8 cellular contexts compared by ENCODE assay signal in genomic region chr11:2990617-2991476, GRCh38. TPM values are rescaled to one million over a fixed set of nuclear protein-coding genes. Genes with fewer than 3 reads are reported as not detected.
DNase-seq lines count a peak whose midpoint lies in the region; ATAC-seq lines count a peak whose summit lies in the region.

No MANE protein-coding gene starts in this region.

- peak overlapping the region; percentile 92 for H3K27ac ChIP-seq in mesendoderm (ENCODE audit: low read depth, low read length)
- peak overlapping the region; percentile 40 for H3K27ac ChIP-seq in temporal lobe (ENCODE audit: low read depth, low read length)

- H2BK5ac ChIP-seq in mesendoderm (ENCODE audit: low read length) = no peak overlapping the region

- peak overlapping the region; percentile 69 for H2AK5ac ChIP-seq in mesendoderm (ENCODE audit: low read length)

- peak overlapping the region; percentile 98 for H3K27ac Mint-ChIP-seq in central memory CD8-positive, alpha-beta T cell (ENCODE audit: low read depth)

- no peak overlapping the region for H2BK120ac ChIP-seq in mesendoderm (ENCODE audit: low read depth, low read length)

- H3K4me2 ChIP-seq in mesendoderm (ENCODE audit: low read length) = peak overlapping the region; percentile 86

- peaks cover 2% of the 10 kb centered on the region for H3K36me3 ChIP-seq in mesendoderm (ENCODE audit: control insufficient read depth, insufficient read depth, low read length)

- WGBS in mesendoderm (ENCODE audit: extremely low coverage, insufficient coverage, low lambda C conversion rate) = no CpG with 5 or more reads among the region's 17 CpGs

- in situ Hi-C loops in SK-MEL-5 (cut with HindIII; ENCODE audit: low pct_unique_long_range_greater_than_20kb, low sequenced_read_pairs) = no loop called here

- H3K4ac ChIP-seq in mesendoderm (ENCODE audit: low read depth, low read length) = peak overlapping the region; percentile 22

- H4K8ac ChIP-seq in mesendoderm (ENCODE audit: low read depth, low read length) = no peak overlapping the region

- peak overlapping the region; percentile 95 for H3K23ac ChIP-seq in mesendoderm (ENCODE audit: low read length)

- peaks cover 38% of the 10 kb centered on the region for H3K4me1 Mint-ChIP-seq in central memory CD8-positive, alpha-beta T cell

- no peak for ATAC-seq in central memory CD8-positive, alpha-beta T cell (replicated peaks; ENCODE audit: extremely low read depth, poor library complexity, severe bottlenecking)
- ATAC-seq in GM21825 (IDR thresholded peaks at IDR 0.05; ENCODE audit: unreplicated experiment) (no peak), HG03196 (IDR thresholded peaks at IDR 0.05; ENCODE audit: unreplicated experiment) (no peak)

- H3K79me1 ChIP-seq in mesendoderm (ENCODE audit: low read length) = peaks cover 3% of the 10 kb centered on the region

- peak overlapping the region; percentile 96 for H3K56ac ChIP-seq in mesendoderm (ENCODE audit: low read length)

- peaks cover 16% of the 10 kb centered on the region for H3K36me3 Mint-ChIP-seq in central memory CD8-positive, alpha-beta T cell (ENCODE audit: insufficient read depth)

- no peaks in the 10 kb centered on the region for H3K27me3 Mint-ChIP-seq in central memory CD8-positive, alpha-beta T cell

- no peak overlapping the region for H3K18ac ChIP-seq in mesendoderm (ENCODE audit: low read length)

- peaks cover 3% of the 10 kb centered on the region for H3K4me1 ChIP-seq in mesendoderm (ENCODE audit: control insufficient read depth, low read depth, low read length)

- H3K79me2 ChIP-seq in mesendoderm (ENCODE audit: control insufficient read depth, insufficient read depth, low read length) = peaks cover 58% of the 10 kb centered on the region

- DNase-seq in NCI-H1105 treated with DMSO at 0.1 percent for 48 hours (lab: John Stamatoyannopoulos, UW) = peak; percentile 19
- no peak for DNase-seq in NCI-H1105 (lab: John Stamatoyannopoulos, UW)
- DNase-seq in SK-MEL-5 (ENCODE audit: low read depth, low spot score) = peak; percentile 34
- DNase-seq in central memory CD8-positive, alpha-beta T cell (ENCODE audit: low spot score in 2 of 2) = no peak
- peak; percentile 40 for DNase-seq in mesendoderm

- peak overlapping the region; percentile 96 for H3K9ac ChIP-seq in mesendoderm (ENCODE audit: low read length)

- H3K9me3 Mint-ChIP-seq in central memory CD8-positive, alpha-beta T cell = no peaks in the 10 kb centered on the region

- peak overlapping the region; percentile 89 for H3K4me3 ChIP-seq in mesendoderm (ENCODE audit: low read length)

- H4K5ac ChIP-seq in mesendoderm (ENCODE audit: low read length) = no peak overlapping the region

- no peaks in the 10 kb centered on the region for H3K27me3 ChIP-seq in mesendoderm (ENCODE audit: insufficient read depth, low read length, poor library complexity)

- peak overlapping the region; percentile 98 for H3K4me3 Mint-ChIP-seq in central memory CD8-positive, alpha-beta T cell

- no peak overlapping the region for H2BK15ac ChIP-seq in mesendoderm (replicated peaks; ENCODE audit: low read depth)

RNA-seq across cellular contexts. Expression of gene NAP1L4, which starts 1.3 kb away (rescaled TPM):
- total RNA-seq in SK-MEL-5 (2014; rRNA removed; shearing (Covaris generic)) = 203 and 212 TPM in 2 replicates
- 228 and 284 TPM in 2 replicates for polyA plus RNA-seq in SK-MEL-5 (2015; cell fraction: cytosol; rRNA removed)
- 297 and 335 TPM in 2 replicates for polyA plus RNA-seq in SK-MEL-5 (2015; cell fraction: nucleus; rRNA removed)
- polyA plus RNA-seq in mesendoderm (2013, experiment 1 of 2) = 166 TPM
- 172 TPM for polyA plus RNA-seq in mesendoderm (2013, experiment 2 of 2)
- total RNA-seq in temporal lobe = 185 TPM

Comparison
In these comparisons a context has a peak if more than half of its experiments do, and no peak if none do; other contexts are left out.
1. DNase-seq: peak in NCI-H1105 treated with DMSO at 0.1 percent for 48 hours (single experiment), SK-MEL-5 (single experiment) and mesendoderm (single experiment); none in NCI-H1105 (single experiment) and central memory CD8-positive, alpha-beta T cell (0 of 2).